ENCODE assay signal across 19 cellular contexts in genomic region chrX:132257116-132257515, GRCh38.
"Had no signal": no experiment of that assay in that cellular context is flagged by ENCODE, and none has a peak within 500 bp of the region (broad histone marks: within the 10 kb centered on the region; RNA-seq: fewer than 3 reads in every experiment).

No MANE protein-coding gene starts in this region.

- H3K9me3 ChIP-seq: thyroid gland had no signal

- H3K4me1 Mint-ChIP-seq: activated naive CD8-positive, alpha-beta T cell treated with anti-CD3 and anti-CD28 coated beads, Interleukin-2, amount 10 ng/mL, durations not matched to agents 7 days and 5 days; memory B cell; T-cell had no signal

- H3K9me3 Mint-ChIP-seq: activated CD8-positive, alpha-beta T cell treated with anti-CD3 and anti-CD28 coated beads for 36 hours; effector memory CD8-positive, alpha-beta T cell; T-cell had no signal

- ATAC-seq: activated CD8-positive, alpha-beta T cell treated with anti-CD3 and anti-CD28 coated beads for 36 hours; effector memory CD8-positive, alpha-beta T cell; T-cell had no signal

- DNase-seq: activated CD4-positive, alpha-beta T cell treated with anti-CD3 and anti-CD28 coated beads for 48 hours; activated CD4-positive, CD25-positive, alpha-beta regulatory T cell; activated CD8-positive, alpha-beta T cell treated with anti-CD3 and anti-CD28 coated beads for 36 hours; activated naive CD4-positive, alpha-beta T cell treated with Interleukin-2 at 50 U/mL for 16 hours; activated naive CD8-positive, alpha-beta T cell treated with anti-CD3 and anti-CD28 coated beads, Interleukin-2, amount 10 ng/mL, durations not matched to agents 7 days and 5 days; activated T-cell treated with anti-CD3 and anti-CD28 coated beads, Interleukin-2, amount 50 U/mL, for 1 hour; anterior cingulate cortex; dermis blood vessel endothelial cell; effector memory CD8-positive, alpha-beta T cell; stimulated activated CD4-positive, alpha-beta T cell treated with anti-CD3 and anti-CD28 coated beads, Interleukin-12 subunit alpha, Interleukin-12 subunit beta, amount 100 ng/mL, for 4 hours; stimulated activated CD4-positive, alpha-beta T cell treated with anti-CD3 and anti-CD28 coated beads, Interleukin-1b, Interleukin-23, amount 100 ng/mL, for 48 hours; stimulated activated CD8-positive, alpha-beta memory T cell treated with anti-CD3 and anti-CD28 coated beads, Interleukin-4, amount 100 ng/mL, for 48 hours; stimulated activated naive CD4-positive, alpha-beta T cell; T-cell; T1000; thyroid gland had no signal

- H3K4me3 Mint-ChIP-seq: activated CD8-positive, alpha-beta T cell treated with anti-CD3 and anti-CD28 coated beads for 36 hours; activated naive CD8-positive, alpha-beta T cell treated with anti-CD3 and anti-CD28 coated beads, Interleukin-2, amount 10 ng/mL, durations not matched to agents 7 days and 5 days; effector memory CD8-positive, alpha-beta T cell; memory B cell; T-cell had no signal

- H3K27me3 ChIP-seq: thyroid gland had no signal

- H3K4me1 ChIP-seq: thyroid gland had no signal

- H3K36me3 ChIP-seq: thyroid gland had no signal

- H3K4me3 ChIP-seq: thyroid gland had no signal

- H3K27ac ChIP-seq: thyroid gland had no signal

- H3K27ac Mint-ChIP-seq: activated CD8-positive, alpha-beta T cell treated with anti-CD3 and anti-CD28 coated beads for 36 hours; activated naive CD8-positive, alpha-beta T cell treated with anti-CD3 and anti-CD28 coated beads, Interleukin-2, amount 10 ng/mL, durations not matched to agents 7 days and 5 days; activated T-helper 2 cell treated with anti-CD3 and anti-CD28 coated beads, Interferon-gamma antibody, Interleukin-2, Interleukin-4, amounts not matched to agents 10 μg/mL and 5 μg/mL and 100 μg/mL, durations not matched to agents 14 hours and 24 hours and 36 hours; effector memory CD8-positive, alpha-beta T cell; memory B cell; progenitor cell of endocrine pancreas; T-cell had no signal

- H3K27me3 Mint-ChIP-seq: activated CD8-positive, alpha-beta T cell treated with anti-CD3 and anti-CD28 coated beads for 36 hours; activated naive CD8-positive, alpha-beta T cell treated with anti-CD3 and anti-CD28 coated beads, Interleukin-2, amount 10 ng/mL, durations not matched to agents 7 days and 5 days; effector memory CD8-positive, alpha-beta T cell; memory B cell; progenitor cell of endocrine pancreas had no signal
